In genomic region chr3:48966876-48967361, GRCh38 we compare ENCODE assay signal across 8 cellular contexts. TPM values are rescaled to one million over a fixed set of nuclear protein-coding genes. Genes with fewer than 3 reads are reported as not detected.
DNase-seq lines count a peak whose midpoint lies in the region; ATAC-seq and TF ChIP-seq lines count a peak whose summit lies in the region.
"Had no signal": no experiment of that assay in that cellular context is flagged by ENCODE, and none has a peak within 500 bp of the region (broad histone marks: within the 10 kb centered on the region; RNA-seq: fewer than 3 reads in every experiment).

No MANE protein-coding gene starts in this region.

- dilution Hi-C loops in IMR-90 (cut with HindIII; ENCODE audit: low sequenced_read_pairs, unreplicated experiment): no loop called here

- H3K4me1 ChIP-seq in IMR-90 (ENCODE audit: control insufficient read depth, insufficient read depth, low read length) (peaks cover 5% of the 10 kb centered on the region), gastrocnemius medialis (peaks cover 15 to 21% of the 10 kb centered on the region in 2 donors)

- no peak for DNase-seq in IMR-90
- no peak for DNase-seq in activated T-helper 2 cell treated with anti-CD3 and anti-CD28 coated beads, Interferon-gamma antibody, Interleukin-2, Interleukin-4, amounts not matched to agents 10 μg/mL and 5 μg/mL and 100 μg/mL, durations not matched to agents 14 hours and 24 hours and 36 hours (ENCODE audit: low spot score)
- peak in 1 of 2 donors; percentile 74 for DNase-seq in gastrocnemius medialis
- DNase-seq in hippocampal formation (lab: John Stamatoyannopoulos, UW): no peak
- no peak for DNase-seq in GDM1 (lab: John Stamatoyannopoulos, UW)
- no peak for DNase-seq in NCI-H1694 treated with DMSO at 0.1 percent for 48 hours (lab: John Stamatoyannopoulos, UW)
- DNase-seq: DND-41 had no signal

- no peak overlapping the region for H3K27ac ChIP-seq in IMR-90 (ENCODE audit: insufficient read depth, low read length)
- H3K27ac ChIP-seq in gastrocnemius medialis: peak overlapping the region; percentile 19 to 72 (median 40)
- H3K27ac ChIP-seq: SK-N-MC had no signal

- TF ChIP-seq POLR2A in IMR-90 (IDR thresholded peaks at IDR 0.05; ENCODE audit: low read depth, low read length) (no peak), gastrocnemius medialis (IDR thresholded peaks at IDR 0.05) (no peak)

- no peak overlapping the region for H3K14ac ChIP-seq in IMR-90 (replicated peaks; ENCODE audit: low read depth, low read length)

- H2AK5ac ChIP-seq in IMR-90 (ENCODE audit: low read depth, low read length): no peak overlapping the region

- intact Hi-C loops in IMR-90 (cut with micrococcal nuclease) (no loop called here), gastrocnemius medialis (cut with DNase I; ENCODE audit: low total_unique reads) (no loop called here)
- intact Hi-C loops in activated T-helper 2 cell treated with anti-CD3 and anti-CD28 coated beads, Interferon-gamma antibody, Interleukin-2, Interleukin-4, amounts not matched to agents 10 μg/mL and 5 μg/mL and 100 μg/mL, durations not matched to agents 14 hours and 24 hours and 36 hours (cut with micrococcal nuclease): no loop called here

- TF ChIP-seq RAD21 in IMR-90 (IDR thresholded peaks at IDR 0.05; ENCODE audit: low read length): no peak

- H3K27me3 Mint-ChIP-seq in activated T-helper 2 cell treated with anti-CD3 and anti-CD28 coated beads, Interferon-gamma antibody, Interleukin-2, Interleukin-4, amounts not matched to agents 10 μg/mL and 5 μg/mL and 100 μg/mL, durations not matched to agents 14 hours and 24 hours and 36 hours (ENCODE audit: low read depth): no peaks in the 10 kb centered on the region

- peaks cover 79% of the 10 kb centered on the region for H3K36me3 Mint-ChIP-seq in activated T-helper 2 cell treated with anti-CD3 and anti-CD28 coated beads, Interferon-gamma antibody, Interleukin-2, Interleukin-4, amounts not matched to agents 10 μg/mL and 5 μg/mL and 100 μg/mL, durations not matched to agents 14 hours and 24 hours and 36 hours (ENCODE audit: low read depth)

- peaks cover 19% of the 10 kb centered on the region for H3K4me1 Mint-ChIP-seq in activated T-helper 2 cell treated with anti-CD3 and anti-CD28 coated beads, Interferon-gamma antibody, Interleukin-2, Interleukin-4, amounts not matched to agents 10 μg/mL and 5 μg/mL and 100 μg/mL, durations not matched to agents 14 hours and 24 hours and 36 hours (ENCODE audit: low read depth)

- H2BK120ac ChIP-seq in IMR-90 (ENCODE audit: low read depth, low read length): no peak overlapping the region

- no peaks in the 10 kb centered on the region for H3K9me3 ChIP-seq in IMR-90 (ENCODE audit: control insufficient read depth, insufficient read depth, low read length)
- no peaks in the 10 kb centered on the region for H3K9me3 ChIP-seq in gastrocnemius medialis

- no peak overlapping the region for H4K91ac ChIP-seq in IMR-90 (ENCODE audit: insufficient read depth, low read depth, low read length)

- H3K4me2 ChIP-seq in IMR-90 (ENCODE audit: low read depth, low read length): no peak overlapping the region

- no peak overlapping the region for H3K4ac ChIP-seq in IMR-90 (ENCODE audit: low read depth, low read length)

- no peak overlapping the region for H3K4me3 Mint-ChIP-seq in activated T-helper 2 cell treated with anti-CD3 and anti-CD28 coated beads, Interferon-gamma antibody, Interleukin-2, Interleukin-4, amounts not matched to agents 10 μg/mL and 5 μg/mL and 100 μg/mL, durations not matched to agents 14 hours and 24 hours and 36 hours (ENCODE audit: low read depth)

- no peaks in the 10 kb centered on the region for H3K9me3 Mint-ChIP-seq in activated T-helper 2 cell treated with anti-CD3 and anti-CD28 coated beads, Interferon-gamma antibody, Interleukin-2, Interleukin-4, amounts not matched to agents 10 μg/mL and 5 μg/mL and 100 μg/mL, durations not matched to agents 14 hours and 24 hours and 36 hours

- no peak overlapping the region for H4K5ac ChIP-seq in IMR-90 (ENCODE audit: low read depth, low read length)

- no peak overlapping the region for H2AFZ ChIP-seq in IMR-90 (replicated peaks; ENCODE audit: low read length, poor library complexity)

- no peak overlapping the region for H3K9ac ChIP-seq in IMR-90 (ENCODE audit: low read depth, low read length)

- no TSS peak for BruUV-seq in IMR-90 (replicated peaks; lab: Mats Ljungman, UMichigan)

- H2AK9ac ChIP-seq in IMR-90 (replicated peaks; ENCODE audit: low read depth, low read length, poor library complexity): no peak overlapping the region

- H3K36me3 ChIP-seq in IMR-90 (ENCODE audit: control insufficient read depth, insufficient read depth, low read length) (peaks cover 37% of the 10 kb centered on the region), gastrocnemius medialis (peaks cover 0 to 80% of the 10 kb centered on the region in 2 donors)

- no peak overlapping the region for H3K4me3 ChIP-seq in IMR-90 (ENCODE audit: insufficient read depth, low read depth, low read length)
- no peak overlapping the region for H3K4me3 ChIP-seq in gastrocnemius medialis
- H3K4me3 ChIP-seq: SK-N-MC had no signal

- H3K79me1 ChIP-seq in IMR-90 (ENCODE audit: low read depth in 1 of 2, low read length in 2 of 2): peaks cover 14 to 24% of the 10 kb centered on the region in 2 experiments

- peaks cover 3% of the 10 kb centered on the region; the same call in 1 of the 2 replicates for H4K20me1 ChIP-seq in IMR-90 (ENCODE audit: insufficient read depth, low read length)

- no peak overlapping the region for H4K8ac ChIP-seq in IMR-90 (ENCODE audit: low read depth in 2 of 2, low read length in 2 of 2)

- CTCF ChIA-PET in IMR-90 (lab: Yijun Ruan, JAX): no interaction called here

- ATAC-seq in IMR-90 (ENCODE audit: low read depth) (peak; percentile 27; the same call in 1 of the 2 replicates), gastrocnemius medialis (peak; percentile 62 to 85)

- POLR2A ChIA-PET in IMR-90 (lab: Charles Lee; ENCODE audit: unreplicated experiment): no interaction called here

- in situ Hi-C loops in IMR-90 (cut with MboI; ENCODE audit: low sequenced_read_pairs): no loop called here
- in situ Hi-C loops in gastrocnemius medialis (cut with MboI; ENCODE audit: low sequenced_read_pairs in 4 of 4): no loop called here

- H2BK20ac ChIP-seq in IMR-90 (ENCODE audit: low read depth, low read length): no peak overlapping the region

- H3K18ac ChIP-seq in IMR-90 (ENCODE audit: low read depth, low read length): no peak overlapping the region

- H3K27ac Mint-ChIP-seq in activated T-helper 2 cell treated with anti-CD3 and anti-CD28 coated beads, Interferon-gamma antibody, Interleukin-2, Interleukin-4, amounts not matched to agents 10 μg/mL and 5 μg/mL and 100 μg/mL, durations not matched to agents 14 hours and 24 hours and 36 hours: peak overlapping the region; percentile 71

- no peaks in the 10 kb centered on the region for H3K9me1 ChIP-seq in IMR-90 (ENCODE audit: insufficient read depth, low read length)

- H3K27me3 ChIP-seq in IMR-90 (ENCODE audit: control insufficient read depth, insufficient read depth, low read length) (no peaks in the 10 kb centered on the region), gastrocnemius medialis (no peaks in the 10 kb centered on the region)

- no peak for TF ChIP-seq CTCF in IMR-90 (conservative IDR thresholded peaks at IDR 0.05; ENCODE audit: low read depth, low read length)
- TF ChIP-seq CTCF in gastrocnemius medialis (IDR thresholded peaks at IDR 0.05 in 4 of 5, conservative IDR thresholded peaks at IDR 0.05 in 1 of 5): no peak

- no peak overlapping the region for H2BK15ac ChIP-seq in IMR-90 (ENCODE audit: low read depth, low read length)

- H3K23ac ChIP-seq in IMR-90 (ENCODE audit: low read depth, low read length): no peak overlapping the region

- no peak overlapping the region for H2BK5ac ChIP-seq in IMR-90 (ENCODE audit: low read depth, low read length, poor library complexity, severe bottlenecking)

- no peak overlapping the region for H3K56ac ChIP-seq in IMR-90 (ENCODE audit: extremely low read depth, insufficient read depth, low read length)

- WGBS in IMR-90 (ENCODE audit: extremely low coverage in 2 of 2, insufficient read length in 1 of 2), 2 experiments: 100% methylated on average over 1 of the region's 7 CpGs; no CpG with 5 or more reads in 1 of the 2 experiments

RNA-seq across cellular contexts. Expression of gene P4HTM, which starts 23.1 kb away (rescaled TPM):
- 10.4 and 11.1 TPM in 2 replicates for total RNA-seq in IMR-90 (2012; rRNA removed)
- 26.1 and 29.7 TPM in 2 replicates for polyA plus RNA-seq in IMR-90 (2012; rRNA removed)
- polyA plus RNA-seq in IMR-90 (2012; cell fraction: cytosol; rRNA removed): 18.8 and 34.8 TPM in 2 replicates
- polyA plus RNA-seq in IMR-90 (2012; cell fraction: nucleus; rRNA removed; ENCODE audit: low replicate concordance): 99.3 and 171 TPM in 2 replicates
- 37.8 and 39.1 TPM in 2 replicates for total RNA-seq in activated T-helper 2 cell treated with anti-CD3 and anti-CD28 coated beads, Interferon-gamma antibody, Interleukin-2, Interleukin-4, amounts not matched to agents 10 μg/mL and 5 μg/mL and 100 μg/mL, durations not matched to agents 14 hours and 24 hours and 36 hours
- total RNA-seq in gastrocnemius medialis: 10 to 100 TPM; 13.6 to 21.7 (median 20.3) TPM

RNA-seq across cellular contexts. Expression of gene WDR6, which starts 40.3 kb away (rescaled TPM):
- total RNA-seq in IMR-90 (2012; rRNA removed) (55.8 and 60.9 TPM in 2 replicates), gastrocnemius medialis (10 to 100 TPM; 40.4 to 50.9 (median 45.5) TPM)
- 160 and 172 TPM in 2 replicates for polyA plus RNA-seq in IMR-90 (2012; rRNA removed)
- 97.3 and 121 TPM in 2 replicates for polyA plus RNA-seq in IMR-90 (2012; cell fraction: cytosol; rRNA removed)
- 1,034 and 1,622 TPM in 2 replicates for polyA plus RNA-seq in IMR-90 (2012; cell fraction: nucleus; rRNA removed; ENCODE audit: low replicate concordance)
- total RNA-seq in activated T-helper 2 cell treated with anti-CD3 and anti-CD28 coated beads, Interferon-gamma antibody, Interleukin-2, Interleukin-4, amounts not matched to agents 10 μg/mL and 5 μg/mL and 100 μg/mL, durations not matched to agents 14 hours and 24 hours and 36 hours: 161 and 167 TPM in 2 replicates

RNA-seq across cellular contexts. Expression of gene ARIH2, which starts 48.3 kb away (rescaled TPM):
- 73.0 and 93.7 TPM in 2 replicates for total RNA-seq in IMR-90 (2012; rRNA removed)
- polyA plus RNA-seq in IMR-90 (2012; rRNA removed): 54.0 and 62.3 TPM in 2 replicates
- 29.2 and 37.6 TPM in 2 replicates for polyA plus RNA-seq in IMR-90 (2012; cell fraction: cytosol; rRNA removed)
- 121 and 155 TPM in 2 replicates for polyA plus RNA-seq in IMR-90 (2012; cell fraction: nucleus; rRNA removed; ENCODE audit: low replicate concordance)
- 156 and 163 TPM in 2 replicates for total RNA-seq in activated T-helper 2 cell treated with anti-CD3 and anti-CD28 coated beads, Interferon-gamma antibody, Interleukin-2, Interleukin-4, amounts not matched to agents 10 μg/mL and 5 μg/mL and 100 μg/mL, durations not matched to agents 14 hours and 24 hours and 36 hours
- 100 to 1,000 TPM; 118 to 176 (median 143) TPM for total RNA-seq in gastrocnemius medialis

RNA-seq across cellular contexts. Expression of gene DALRD3, which starts 51.5 kb away (rescaled TPM):
- total RNA-seq in IMR-90 (2012; rRNA removed): 27.8 and 28.3 TPM in 2 replicates
- polyA plus RNA-seq in IMR-90 (2012; rRNA removed): 42.2 and 43.5 TPM in 2 replicates
- 33.8 and 36.4 TPM in 2 replicates for polyA plus RNA-seq in IMR-90 (2012; cell fraction: cytosol; rRNA removed)
- polyA plus RNA-seq in IMR-90 (2012; cell fraction: nucleus; rRNA removed; ENCODE audit: low replicate concordance): 116 and 195 TPM in 2 replicates
- total RNA-seq in activated T-helper 2 cell treated with anti-CD3 and anti-CD28 coated beads, Interferon-gamma antibody, Interleukin-2, Interleukin-4, amounts not matched to agents 10 μg/mL and 5 μg/mL and 100 μg/mL, durations not matched to agents 14 hours and 24 hours and 36 hours: 30.4 and 30.5 TPM in 2 replicates
- 10 to 100 TPM; 10.6 to 20.1 (median 16.3) TPM for total RNA-seq in gastrocnemius medialis

RNA-seq across cellular contexts. Expression of gene NDUFAF3, which starts 55.0 kb away (rescaled TPM):
- total RNA-seq in IMR-90 (2012; rRNA removed) (26.5 and 43.3 TPM in 2 replicates), gastrocnemius medialis (100 to 1,000 TPM; 129 to 181 (median 148) TPM)
- 112 and 137 TPM in 2 replicates for polyA plus RNA-seq in IMR-90 (2012; rRNA removed)
- 38.6 and 96.1 TPM in 2 replicates for polyA plus RNA-seq in IMR-90 (2012; cell fraction: cytosol; rRNA removed)
- 22.8 and 47.7 TPM in 2 replicates for polyA plus RNA-seq in IMR-90 (2012; cell fraction: nucleus; rRNA removed; ENCODE audit: low replicate concordance)
- total RNA-seq in activated T-helper 2 cell treated with anti-CD3 and anti-CD28 coated beads, Interferon-gamma antibody, Interleukin-2, Interleukin-4, amounts not matched to agents 10 μg/mL and 5 μg/mL and 100 μg/mL, durations not matched to agents 14 hours and 24 hours and 36 hours: 118 and 120 TPM in 2 replicates
